ENCODE assay signal across 7 cellular contexts in the genomic region with DNA sequence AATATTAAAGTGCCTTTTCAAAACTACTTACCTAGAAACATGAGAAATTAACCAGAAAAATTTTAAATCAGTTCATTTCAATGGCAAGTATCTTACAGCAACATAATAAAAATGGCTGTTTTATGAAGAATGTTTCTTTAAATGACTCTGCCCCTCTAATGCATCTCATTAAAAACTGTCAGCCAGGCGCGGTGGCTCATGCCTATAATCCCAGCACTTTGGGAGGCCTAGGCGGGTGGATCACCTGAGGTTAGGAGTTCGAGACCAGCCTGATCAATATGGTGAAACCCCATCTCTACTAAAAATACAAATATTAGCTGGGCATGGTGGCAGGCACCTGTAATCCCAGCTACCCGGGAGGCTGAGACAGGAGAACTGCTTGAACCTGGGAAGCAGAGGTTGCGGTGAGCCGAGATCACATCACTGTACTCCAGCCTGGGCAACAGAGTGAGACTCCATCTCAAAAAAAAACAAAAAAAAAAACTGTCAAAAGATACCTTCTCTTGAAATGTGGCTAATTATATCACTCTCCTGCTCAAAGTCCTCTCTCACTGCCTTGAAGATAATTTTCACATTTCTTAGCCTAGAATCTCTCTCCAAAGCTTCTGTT. TPM values are rescaled to one million over a fixed set of nuclear protein-coding genes. Genes with fewer than 3 reads are reported as not detected.
DNase-seq lines count a peak whose midpoint lies in the region; ATAC-seq and TF ChIP-seq lines count a peak whose summit lies in the region.
"Not testable (repeated sequence)": the region's sequence is repeated elsewhere in the genome, so short reads cannot be mapped to it uniquely, and the experiment has no call there.

No MANE protein-coding gene starts in this region.

- not testable (repeated sequence) for H3K4me3 ChIP-seq in Caco-2 (ENCODE audit: low read depth, low read length); MM.1S (ENCODE audit: low read length); effector memory CD4-positive, alpha-beta T cell (ENCODE audit: insufficient read depth, low read depth, low read length, poor library complexity, severe bottlenecking); trophoblast cell (ENCODE audit: low read depth, low read length)

- not testable (repeated sequence) for H2BK120ac ChIP-seq in trophoblast cell (ENCODE audit: insufficient read depth, low read length, poor library complexity)

- H3K4ac ChIP-seq in trophoblast cell (ENCODE audit: low read depth, low read length) = peak overlapping the region; percentile 96

- H3K27me3 Mint-ChIP-seq in Caco-2 (ENCODE audit: insufficient read depth, unreplicated experiment); activated B cell treated with CpG ODN at 0.5 μM for 24 hours; activated naive CD4-positive, alpha-beta T cell treated with anti-CD3 and anti-CD28 coated beads, Interleukin-2, amount 50 U/mL, for 24 hours; memory B cell: not testable (repeated sequence)

- not testable (repeated sequence) for H3K36me3 ChIP-seq in Caco-2 (ENCODE audit: control insufficient read depth, insufficient read depth, low read length); MM.1S (replicated peaks; ENCODE audit: insufficient read depth, low read length)
- H3K36me3 ChIP-seq in effector memory CD4-positive, alpha-beta T cell (ENCODE audit: control insufficient read depth, insufficient read depth, low read length) = peaks cover 11% of the 10 kb centered on the region
- peaks cover 9 to 14% of the 10 kb centered on the region in 2 experiments for H3K36me3 ChIP-seq in trophoblast cell (ENCODE audit: control insufficient read depth in 1 of 2, insufficient read depth in 2 of 2, low read length in 2 of 2)

- H3K79me1 ChIP-seq in trophoblast cell (ENCODE audit: low read length) = peaks cover 11% of the 10 kb centered on the region

- not testable (repeated sequence) for ATAC-seq in activated B cell treated with CpG ODN at 0.5 μM for 24 hours (ENCODE audit: low read depth); memory B cell (ENCODE audit: low read depth)

- H3K36me3 Mint-ChIP-seq in Caco-2 (ENCODE audit: insufficient read depth, unreplicated experiment) = peaks cover 92% of the 10 kb centered on the region
- peaks cover 59% of the 10 kb centered on the region for H3K36me3 Mint-ChIP-seq in activated B cell treated with CpG ODN at 0.5 μM for 24 hours (ENCODE audit: low read depth)
- H3K36me3 Mint-ChIP-seq in activated naive CD4-positive, alpha-beta T cell treated with anti-CD3 and anti-CD28 coated beads, Interleukin-2, amount 50 U/mL, for 24 hours = peaks cover 15% of the 10 kb centered on the region
- H3K36me3 Mint-ChIP-seq in memory B cell = not testable (repeated sequence)

- H3K27ac Mint-ChIP-seq in Caco-2 (ENCODE audit: unreplicated experiment) (peak overlapping the region; percentile 2), activated B cell treated with CpG ODN at 0.5 μM for 24 hours (peak overlapping the region; percentile 57), memory B cell (peak overlapping the region; percentile 84)
- not testable (repeated sequence) for H3K27ac Mint-ChIP-seq in activated naive CD4-positive, alpha-beta T cell treated with anti-CD3 and anti-CD28 coated beads, Interleukin-2, amount 50 U/mL, for 24 hours

- not testable (repeated sequence) for H2AFZ ChIP-seq in MM.1S (ENCODE audit: low read length); trophoblast cell (ENCODE audit: insufficient read depth, low read length, poor library complexity)

- peaks cover 51% of the 10 kb centered on the region for H4K20me1 ChIP-seq in MM.1S (ENCODE audit: insufficient read depth, low read length)

- H3F3A ChIP-seq in MM.1S (ENCODE audit: insufficient read depth, low read length) = 0 out of 2 replicates have a peak, but pooled peaks cover 11% of the 10 kb centered on the region

- not testable (repeated sequence) for H3K9ac ChIP-seq in MM.1S (ENCODE audit: low read length); trophoblast cell (ENCODE audit: low read length)

- not testable (repeated sequence) for H3K23ac ChIP-seq in trophoblast cell (ENCODE audit: low read length)

- H4K12ac ChIP-seq in trophoblast cell (ENCODE audit: low read depth, low read length) = not testable (repeated sequence)

- WGBS in trophoblast cell (ENCODE audit: extremely low coverage, insufficient coverage, insufficient read length) = no CpG with 5 or more reads among the region's 7 CpGs

- peak overlapping the region; percentile 1 for H3K4me3 Mint-ChIP-seq in Caco-2 (ENCODE audit: unreplicated experiment)
- H3K4me3 Mint-ChIP-seq in activated B cell treated with CpG ODN at 0.5 μM for 24 hours = peak overlapping the region; percentile 91
- H3K4me3 Mint-ChIP-seq in activated naive CD4-positive, alpha-beta T cell treated with anti-CD3 and anti-CD28 coated beads, Interleukin-2, amount 50 U/mL, for 24 hours = peak overlapping the region; percentile 96
- peak overlapping the region; percentile 70 for H3K4me3 Mint-ChIP-seq in memory B cell

- POLR2A ChIA-PET in Caco-2 (lab: Charles Lee) (interaction anchor here (0.6 to 1.1 kb wide), 2 partner anchors 9 to 81 kb away, joined by 3 to 4 read pairs; partner anchors contain the start of genes ANKRD16 and FBH1), activated B cell treated with CpG ODN at 0.5 μM for 24 hours (lab: Charles Lee) (interaction anchor here (0.6 to 12.7 kb wide), 5 partner anchors 9 to 362 kb away, joined by 3 to 173 read pairs (median 7); partner anchors contain the start of genes ANKRD16 and FBH1)

- H3K27me3 ChIP-seq in Caco-2 (replicated peaks; ENCODE audit: control insufficient read depth, insufficient read depth, low read length); MM.1S (replicated peaks; ENCODE audit: insufficient read depth, low read length); effector memory CD4-positive, alpha-beta T cell (replicated peaks; ENCODE audit: control insufficient read depth, insufficient read depth, low read length, poor library complexity, severe bottlenecking); trophoblast cell (ENCODE audit: insufficient read depth, low read length): not testable (repeated sequence)

- peak overlapping the region; percentile 81; the same call in 1 of the 2 replicates for H3K4me2 ChIP-seq in MM.1S (ENCODE audit: low read depth, low read length)
- H3K4me2 ChIP-seq in trophoblast cell (ENCODE audit: low read length) = not testable (repeated sequence)

- H3K9me3 ChIP-seq in Caco-2; MM.1S (replicated peaks; ENCODE audit: insufficient read depth, low read length); effector memory CD4-positive, alpha-beta T cell (ENCODE audit: control insufficient read depth, low read length); trophoblast cell (ENCODE audit: insufficient read depth, low read depth, low read length): not testable (repeated sequence)

- H3K4me1 ChIP-seq in Caco-2 (peaks cover 28% of the 10 kb centered on the region), MM.1S (ENCODE audit: low read length) (peaks cover 19% of the 10 kb centered on the region)
- H3K4me1 ChIP-seq in effector memory CD4-positive, alpha-beta T cell (ENCODE audit: control insufficient read depth, insufficient read depth, low read length, poor library complexity, severe bottlenecking) = peaks cover 22% of the 10 kb centered on the region
- H3K4me1 ChIP-seq in trophoblast cell (ENCODE audit: control insufficient read depth in 1 of 2, insufficient read depth in 2 of 2, low read length in 2 of 2) = not testable (repeated sequence)

- H3K4me1 Mint-ChIP-seq in Caco-2 (ENCODE audit: low read depth, unreplicated experiment) (peaks cover 21% of the 10 kb centered on the region), activated B cell treated with CpG ODN at 0.5 μM for 24 hours (peaks cover 73% of the 10 kb centered on the region), memory B cell (peaks cover 41% of the 10 kb centered on the region)
- H3K4me1 Mint-ChIP-seq in activated naive CD4-positive, alpha-beta T cell treated with anti-CD3 and anti-CD28 coated beads, Interleukin-2, amount 50 U/mL, for 24 hours = peaks cover 75% of the 10 kb centered on the region

- not testable (repeated sequence) for H2BK5ac ChIP-seq in trophoblast cell (ENCODE audit: low read depth, low read length, poor library complexity)

- H3K14ac ChIP-seq in trophoblast cell (ENCODE audit: low read length) = not testable (repeated sequence)

- DNase-seq in Caco-2; MM.1S; activated B cell treated with CpG ODN at 0.5 μM for 24 hours; effector memory CD4-positive, alpha-beta T cell; memory B cell (ENCODE audit: low spot score in 2 of 2); trophoblast cell: not testable (repeated sequence)

- not testable (repeated sequence) for TF ChIP-seq CTCF in Caco-2 (IDR thresholded peaks at IDR 0.05; ENCODE audit: insufficient read depth in 1 of 2, low read depth in 1 of 2, low read length in 1 of 2, severe bottlenecking in 1 of 2, unreplicated experiment in 1 of 2); MM.1S (IDR thresholded peaks at IDR 0.05; ENCODE audit: low read length); activated B cell treated with CpG ODN at 0.5 μM for 24 hours (IDR thresholded peaks at IDR 0.05)

- not testable (repeated sequence) for H4K8ac ChIP-seq in trophoblast cell (ENCODE audit: low read depth, low read length)

- peaks cover 93% of the 10 kb centered on the region for H3K79me2 ChIP-seq in MM.1S (ENCODE audit: low read length)
- peaks cover 30% of the 10 kb centered on the region for H3K79me2 ChIP-seq in trophoblast cell (ENCODE audit: control insufficient read depth, insufficient read depth, low read length, poor library complexity)

- H2BK12ac ChIP-seq in trophoblast cell (ENCODE audit: low read length) = not testable (repeated sequence)

- BruUV-seq in Caco-2 (replicated peaks; lab: Mats Ljungman, UMichigan) = not testable (repeated sequence)

- not testable (repeated sequence) for H4K91ac ChIP-seq in trophoblast cell (ENCODE audit: low read depth, low read length)

- not testable (repeated sequence) for H3K18ac ChIP-seq in trophoblast cell (ENCODE audit: low read length)

- not testable (repeated sequence) for H3K9me2 ChIP-seq in MM.1S (replicated peaks; ENCODE audit: insufficient read depth, low read length)

- intact Hi-C loops in Caco-2 (cut with micrococcal nuclease; ENCODE audit: unreplicated experiment); activated B cell treated with CpG ODN at 0.5 μM for 24 hours (cut with micrococcal nuclease): not testable (repeated sequence)

- not testable (repeated sequence) for H2AK5ac ChIP-seq in trophoblast cell (ENCODE audit: low read length)

- CTCF ChIA-PET in Caco-2 (lab: Charles Lee) = interaction anchor here (0.7 kb wide), 1 partner anchor 64 kb away, joined by 7 read pairs; no protein-coding TSS in a partner anchor
- CTCF ChIA-PET in activated B cell treated with CpG ODN at 0.5 μM for 24 hours (lab: Charles Lee) = not testable (repeated sequence)

- not testable (repeated sequence) for H3K9me3 Mint-ChIP-seq in Caco-2 (ENCODE audit: unreplicated experiment); activated B cell treated with CpG ODN at 0.5 μM for 24 hours; activated naive CD4-positive, alpha-beta T cell treated with anti-CD3 and anti-CD28 coated beads, Interleukin-2, amount 50 U/mL, for 24 hours; memory B cell

- not testable (repeated sequence) for H3K27ac ChIP-seq in MM.1S (ENCODE audit: low read length); trophoblast cell (ENCODE audit: low read depth, low read length)
- H3K27ac ChIP-seq in effector memory CD4-positive, alpha-beta T cell (ENCODE audit: insufficient read depth, low read length, poor library complexity, severe bottlenecking) = peak overlapping the region; percentile 35

RNA-seq across cellular contexts. Expression of gene GDI2, which starts 4.3 kb away (rescaled TPM):
- total RNA-seq in Caco-2 (2022) = 436 and 446 TPM in 2 replicates
- 289 and 301 TPM in 2 replicates for total RNA-seq in activated B cell treated with CpG ODN at 0.5 μM for 24 hours
- polyA plus RNA-seq in trophoblast cell (2013) = 222 and 226 TPM in 2 replicates

Comparison
In these comparisons a context has a peak if more than half of its experiments do, and no peak if none do; other contexts are left out.
1. H3K4me3 Mint-ChIP-seq: peak in every context shown above with its lines; median percentile 96 in activated naive CD4-positive, alpha-beta T cell treated with anti-CD3 and anti-CD28 coated beads, Interleukin-2, amount 50 U/mL, for 24 hours; 91 in activated B cell treated with CpG ODN at 0.5 μM for 24 hours; 70 in memory B cell; 1 in Caco-2.